In genomic region chr10:51001587-51001986, GRCh38 we compare ENCODE assay signal across 8 cellular contexts.
DNase-seq lines count a peak whose midpoint lies in the region; TF ChIP-seq lines count a peak whose summit lies in the region.

No MANE protein-coding gene starts in this region.

- H3K36me3 Mint-ChIP-seq in type B pancreatic cell = no peaks in the 10 kb centered on the region

- no peaks in the 10 kb centered on the region for H3K9me3 Mint-ChIP-seq in type B pancreatic cell

- no peak overlapping the region for H3K4me3 ChIP-seq in HEK293 (ENCODE audit: low read depth, low read length)
- no peak overlapping the region for H3K4me3 ChIP-seq in right atrium auricular region

- H3K27ac ChIP-seq in HEK293 (ENCODE audit: extremely low read depth, low read depth, low read length) (no peak overlapping the region), right atrium auricular region (no peak overlapping the region)

- no peaks in the 10 kb centered on the region for H3K27me3 Mint-ChIP-seq in type B pancreatic cell

- H3K4me1 ChIP-seq in HEK293 (ENCODE audit: control insufficient read depth, insufficient read depth, low read length) (peaks cover 11% of the 10 kb centered on the region), right atrium auricular region (peaks cover 0 to 20% of the 10 kb centered on the region in 2 donors)

- POLR2A ChIA-PET in HEK293 (lab: Yijun Ruan, JAX) = no interaction called here

- H3K4me1 Mint-ChIP-seq in type B pancreatic cell (ENCODE audit: unreplicated experiment) = peaks cover 39% of the 10 kb centered on the region

- no peak overlapping the region for H3K27ac Mint-ChIP-seq in type B pancreatic cell

- H3K4me3 Mint-ChIP-seq in type B pancreatic cell = no peak overlapping the region

- CTCF ChIA-PET in HEK293 (lab: Yijun Ruan, JAX) = interaction anchor here (0.5 to 1.5 kb wide), 7 partner anchors 39 to 1676 kb away, joined by 3 to 5 read pairs (median 4); no protein-coding TSS in a partner anchor

- H3K36me3 ChIP-seq in HEK293 (ENCODE audit: control insufficient read depth in 2 of 2, insufficient read depth in 1 of 2, low read length in 2 of 2) (no peaks in the 10 kb centered on the region), right atrium auricular region (no peaks in the 10 kb centered on the region)

- no peaks in the 10 kb centered on the region for H3K27me3 ChIP-seq in right atrium auricular region

- H3K9me3 ChIP-seq in HEK293 (ENCODE audit: control insufficient read depth, insufficient read depth, low read depth, low read length) (no peaks in the 10 kb centered on the region), right atrium auricular region (no peaks in the 10 kb centered on the region)

- DNase-seq in DMS53 (lab: John Stamatoyannopoulos, UW) (peak; percentile 52), SKM-1 (lab: John Stamatoyannopoulos, UW; ENCODE audit: unreplicated experiment) (peak; percentile 46), right atrium auricular region (ENCODE audit: low spot score) (no peak), type B pancreatic cell (ENCODE audit: extremely low spot score, unreplicated experiment) (no peak), HK-2 (ENCODE audit: unreplicated experiment) (no peak), NCI-H1105 treated with DMSO at 0.1 percent for 48 hours (lab: John Stamatoyannopoulos, UW) (no peak), ureter (ENCODE audit: low spot score) (no peak)

- TF ChIP-seq CTCF in HEK293 (tag by site-specific recombination; IDR thresholded peaks at IDR 0.05) = 0 out of 2 replicates have a peak, but pooled peaks have one; percentile 17
- peak; percentile 51 to 71 for TF ChIP-seq CTCF in right atrium auricular region (IDR thresholded peaks at IDR 0.05)
- TF ChIP-seq CTCF in type B pancreatic cell (conservative IDR thresholded peaks at IDR 0.05) = peak; percentile 85

TF ChIP-seq in HEK293, 187 proteins besides CTCF, POLR2A, EP300 and RAD21:
- TF ChIP-seq ZNF692 (tag by site-specific recombination; IDR thresholded peaks at IDR 0.05) (peak; percentile 47; the same call in 1 of the 2 replicates), ZFP69B (tag by site-specific recombination; IDR thresholded peaks at IDR 0.05) (0 out of 2 replicates have a peak, but pooled peaks have one; percentile 42), ZNF654 (tag by site-specific recombination; IDR thresholded peaks at IDR 0.05; ENCODE audit: low read depth) (peak; percentile 80), ZXDB (tag by site-specific recombination; IDR thresholded peaks at IDR 0.05) (no peak)

Comparison
In these comparisons a context has a peak if more than half of its experiments do, and no peak if none do; other contexts are left out.
1. DNase-seq: peak in DMS53 (single experiment) and SKM-1 (single experiment); none in right atrium auricular region (single experiment), type B pancreatic cell (single experiment), HK-2 (single experiment), NCI-H1105 treated with DMSO at 0.1 percent for 48 hours (single experiment) and ureter (single experiment).
2. CTCF ChIP-seq: peak in every context shown above with its lines; median percentile 85 in type B pancreatic cell; 61 in right atrium auricular region; 17 in HEK293.